ENCODE assay signal across 1 cellular context in the genomic region with DNA sequence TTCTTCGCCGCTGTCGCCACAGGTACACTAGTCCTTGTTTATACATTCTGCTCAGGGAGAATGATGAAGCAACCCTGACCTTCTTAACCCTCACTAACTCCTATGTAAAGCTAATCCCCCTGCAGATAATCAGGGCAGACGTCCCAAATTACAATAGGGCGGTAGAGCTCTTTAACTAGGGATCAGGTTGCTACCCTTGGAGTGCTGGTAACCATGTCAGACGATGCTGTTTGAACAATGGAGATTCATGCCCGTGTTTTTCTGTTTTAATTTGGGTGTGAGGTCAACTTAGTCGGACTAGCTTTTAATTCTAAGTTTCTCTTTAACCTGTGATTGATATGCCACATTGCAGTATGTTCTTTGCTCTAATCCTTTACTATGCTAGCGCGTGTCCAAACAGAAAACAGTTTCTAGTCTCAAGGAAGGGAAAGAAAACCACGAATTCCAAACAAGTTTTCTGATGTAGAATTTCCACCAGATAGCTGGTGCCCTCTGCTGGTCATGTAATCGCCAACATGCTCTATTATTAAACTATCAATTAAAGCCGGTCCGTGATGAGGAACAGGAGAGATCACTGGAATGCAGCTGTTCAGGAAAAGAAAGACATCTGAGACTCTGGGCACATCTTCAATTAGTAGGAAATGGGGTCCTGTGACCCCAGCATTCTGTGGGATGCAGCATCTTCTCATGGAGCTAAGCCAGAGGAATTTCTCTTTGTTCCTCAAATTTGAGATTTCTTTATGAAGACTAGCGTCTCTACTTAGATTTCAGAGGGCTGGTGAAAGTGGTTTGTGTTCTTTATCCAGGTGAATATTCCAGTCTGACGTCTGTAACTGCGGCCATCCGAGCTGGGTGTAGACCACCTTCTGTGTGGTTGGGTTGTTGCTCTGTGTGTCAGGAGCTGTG.
TF ChIP-seq lines count a peak whose summit lies in the region.

No MANE protein-coding gene starts in this region.

TF ChIP-seq in HepG2, 621 proteins besides CTCF, POLR2A, EP300 and RAD21 (continued from another document and continues in another):
- TF ChIP-seq, protein P1, sequence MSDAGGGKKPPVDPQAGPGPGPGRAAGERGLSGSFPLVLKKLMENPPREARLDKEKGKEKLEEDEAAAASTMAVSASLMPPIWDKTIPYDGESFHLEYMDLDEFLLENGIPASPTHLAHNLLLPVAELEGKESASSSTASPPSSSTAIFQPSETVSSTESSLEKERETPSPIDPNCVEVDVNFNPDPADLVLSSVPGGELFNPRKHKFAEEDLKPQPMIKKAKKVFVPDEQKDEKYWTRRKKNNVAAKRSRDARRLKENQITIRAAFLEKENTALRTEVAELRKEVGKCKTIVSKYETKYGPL (CRISPR knock-in tag; IDR thresholded peaks at IDR 0.05): no peak
- no peak for TF ChIP-seq GRHL1 (CRISPR knock-in tag; conservative IDR thresholded peaks at IDR 0.05)
- no peak for TF ChIP-seq ZNF616 (CRISPR knock-in tag; IDR thresholded peaks at IDR 0.05; ENCODE audit: low read depth)
- TF ChIP-seq, protein P2, sequence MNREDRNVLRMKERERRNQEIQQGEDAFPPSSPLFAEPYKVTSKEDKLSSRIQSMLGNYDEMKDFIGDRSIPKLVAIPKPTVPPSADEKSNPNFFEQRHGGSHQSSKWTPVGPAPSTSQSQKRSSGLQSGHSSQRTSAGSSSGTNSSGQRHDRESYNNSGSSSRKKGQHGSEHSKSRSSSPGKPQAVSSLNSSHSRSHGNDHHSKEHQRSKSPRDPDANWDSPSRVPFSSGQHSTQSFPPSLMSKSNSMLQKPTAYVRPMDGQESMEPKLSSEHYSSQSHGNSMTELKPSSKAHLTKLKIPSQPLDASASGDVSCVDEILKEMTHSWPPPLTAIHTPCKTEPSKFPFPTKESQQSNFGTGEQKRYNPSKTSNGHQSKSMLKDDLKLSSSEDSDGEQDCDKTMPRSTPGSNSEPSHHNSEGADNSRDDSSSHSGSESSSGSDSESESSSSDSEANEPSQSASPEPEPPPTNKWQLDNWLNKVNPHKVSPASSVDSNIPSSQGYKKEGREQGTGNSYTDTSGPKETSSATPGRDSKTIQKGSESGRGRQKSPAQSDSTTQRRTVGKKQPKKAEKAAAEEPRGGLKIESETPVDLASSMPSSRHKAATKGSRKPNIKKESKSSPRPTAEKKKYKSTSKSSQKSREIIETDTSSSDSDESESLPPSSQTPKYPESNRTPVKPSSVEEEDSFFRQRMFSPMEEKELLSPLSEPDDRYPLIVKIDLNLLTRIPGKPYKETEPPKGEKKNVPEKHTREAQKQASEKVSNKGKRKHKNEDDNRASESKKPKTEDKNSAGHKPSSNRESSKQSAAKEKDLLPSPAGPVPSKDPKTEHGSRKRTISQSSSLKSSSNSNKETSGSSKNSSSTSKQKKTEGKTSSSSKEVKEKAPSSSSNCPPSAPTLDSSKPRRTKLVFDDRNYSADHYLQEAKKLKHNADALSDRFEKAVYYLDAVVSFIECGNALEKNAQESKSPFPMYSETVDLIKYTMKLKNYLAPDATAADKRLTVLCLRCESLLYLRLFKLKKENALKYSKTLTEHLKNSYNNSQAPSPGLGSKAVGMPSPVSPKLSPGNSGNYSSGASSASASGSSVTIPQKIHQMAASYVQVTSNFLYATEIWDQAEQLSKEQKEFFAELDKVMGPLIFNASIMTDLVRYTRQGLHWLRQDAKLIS (CRISPR knock-in tag; IDR thresholded peaks at IDR 0.05): no peak
- no peak for TF ChIP-seq U2AF1 (optimal IDR thresholded peaks at IDR 0.05; ENCODE audit: low read depth, low read length)
- no peak for TF ChIP-seq SOX13 (IDR thresholded peaks at IDR 0.05)
- TF ChIP-seq SOX13 (CRISPR knock-in tag; conservative IDR thresholded peaks at IDR 0.05 in 1 of 2, IDR thresholded peaks at IDR 0.05 in 1 of 2): peak in 1 of 2 experiments; percentile 81; a peak in 2 of 4 replicates
- TF ChIP-seq ZNF207 (IDR thresholded peaks at IDR 0.05; ENCODE audit: borderline replicate concordance): no peak
- peak; percentile 72 for TF ChIP-seq ARID5B (CRISPR knock-in tag; IDR thresholded peaks at IDR 0.05)
- TF ChIP-seq SMAD3 (CRISPR knock-in tag; IDR thresholded peaks at IDR 0.05): no peak
- TF ChIP-seq NR0B2 (CRISPR knock-in tag; IDR thresholded peaks at IDR 0.05): no peak
- TF ChIP-seq ZNF282 (IDR thresholded peaks at IDR 0.05; ENCODE audit: partially characterized antibody): no peak
- TF ChIP-seq HMGXB3 (CRISPR knock-in tag; IDR thresholded peaks at IDR 0.05; ENCODE audit: borderline replicate concordance): no peak
- no peak for TF ChIP-seq SALL1 (CRISPR knock-in tag; IDR thresholded peaks at IDR 0.05)
- TF ChIP-seq, protein P3, sequence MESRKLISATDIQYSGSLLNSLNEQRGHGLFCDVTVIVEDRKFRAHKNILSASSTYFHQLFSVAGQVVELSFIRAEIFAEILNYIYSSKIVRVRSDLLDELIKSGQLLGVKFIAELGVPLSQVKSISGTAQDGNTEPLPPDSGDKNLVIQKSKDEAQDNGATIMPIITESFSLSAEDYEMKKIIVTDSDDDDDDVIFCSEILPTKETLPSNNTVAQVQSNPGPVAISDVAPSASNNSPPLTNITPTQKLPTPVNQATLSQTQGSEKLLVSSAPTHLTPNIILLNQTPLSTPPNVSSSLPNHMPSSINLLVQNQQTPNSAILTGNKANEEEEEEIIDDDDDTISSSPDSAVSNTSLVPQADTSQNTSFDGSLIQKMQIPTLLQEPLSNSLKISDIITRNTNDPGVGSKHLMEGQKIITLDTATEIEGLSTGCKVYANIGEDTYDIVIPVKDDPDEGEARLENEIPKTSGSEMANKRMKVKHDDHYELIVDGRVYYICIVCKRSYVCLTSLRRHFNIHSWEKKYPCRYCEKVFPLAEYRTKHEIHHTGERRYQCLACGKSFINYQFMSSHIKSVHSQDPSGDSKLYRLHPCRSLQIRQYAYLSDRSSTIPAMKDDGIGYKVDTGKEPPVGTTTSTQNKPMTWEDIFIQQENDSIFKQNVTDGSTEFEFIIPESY (CRISPR knock-in tag; IDR thresholded peaks at IDR 0.05): no peak
- TF ChIP-seq KDM1A (CRISPR knock-in tag; IDR thresholded peaks at IDR 0.05): no peak
- no peak for TF ChIP-seq ZNF75D (CRISPR knock-in tag; IDR thresholded peaks at IDR 0.05; ENCODE audit: borderline replicate concordance)
- no peak for TF ChIP-seq ZNF569 (CRISPR knock-in tag; IDR thresholded peaks at IDR 0.05; ENCODE audit: borderline replicate concordance)
- TF ChIP-seq, protein P4, sequence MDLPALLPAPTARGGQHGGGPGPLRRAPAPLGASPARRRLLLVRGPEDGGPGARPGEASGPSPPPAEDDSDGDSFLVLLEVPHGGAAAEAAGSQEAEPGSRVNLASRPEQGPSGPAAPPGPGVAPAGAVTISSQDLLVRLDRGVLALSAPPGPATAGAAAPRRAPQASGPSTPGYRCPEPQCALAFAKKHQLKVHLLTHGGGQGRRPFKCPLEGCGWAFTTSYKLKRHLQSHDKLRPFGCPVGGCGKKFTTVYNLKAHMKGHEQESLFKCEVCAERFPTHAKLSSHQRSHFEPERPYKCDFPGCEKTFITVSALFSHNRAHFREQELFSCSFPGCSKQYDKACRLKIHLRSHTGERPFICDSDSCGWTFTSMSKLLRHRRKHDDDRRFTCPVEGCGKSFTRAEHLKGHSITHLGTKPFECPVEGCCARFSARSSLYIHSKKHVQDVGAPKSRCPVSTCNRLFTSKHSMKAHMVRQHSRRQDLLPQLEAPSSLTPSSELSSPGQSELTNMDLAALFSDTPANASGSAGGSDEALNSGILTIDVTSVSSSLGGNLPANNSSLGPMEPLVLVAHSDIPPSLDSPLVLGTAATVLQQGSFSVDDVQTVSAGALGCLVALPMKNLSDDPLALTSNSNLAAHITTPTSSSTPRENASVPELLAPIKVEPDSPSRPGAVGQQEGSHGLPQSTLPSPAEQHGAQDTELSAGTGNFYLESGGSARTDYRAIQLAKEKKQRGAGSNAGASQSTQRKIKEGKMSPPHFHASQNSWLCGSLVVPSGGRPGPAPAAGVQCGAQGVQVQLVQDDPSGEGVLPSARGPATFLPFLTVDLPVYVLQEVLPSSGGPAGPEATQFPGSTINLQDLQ (CRISPR knock-in tag; IDR thresholded peaks at IDR 0.05): no peak
- TF ChIP-seq ZFP91 (CRISPR knock-in tag; IDR thresholded peaks at IDR 0.05; ENCODE audit: borderline replicate concordance): no peak
